20 cellular contexts compared by ENCODE assay signal in genomic region chr3:79351693-79352092, GRCh38.
"Had no signal": no experiment of that assay in that cellular context is flagged by ENCODE, and none has a peak within 500 bp of the region (broad histone marks: within the 10 kb centered on the region; RNA-seq: fewer than 3 reads in every experiment).

No MANE protein-coding gene starts in this region.

- H3K79me2 ChIP-seq: hepatocyte had no signal

- H3K4me1 ChIP-seq: testis, tibial nerve had no signal

- H3K27ac Mint-ChIP-seq: naive thymus-derived CD8-positive, alpha-beta T cell; stimulated activated effector memory CD8-positive, alpha-beta T cell treated with anti-CD3 and anti-CD28 coated beads, Interleukin-12 subunit alpha, Interleukin-12 subunit beta, amount 100 ng/mL, for 72 hours; stimulated activated naive CD8-positive, alpha-beta T cell treated with anti-CD3 and anti-CD28 coated beads, Interleukin-15, Interleukin-2, amounts not matched to agents 100 ng/mL and 50 ng/mL, for 24 hours had no signal

- ATAC-seq: left colon; left ventricle myocardium superior; mucosa of descending colon; naive thymus-derived CD8-positive, alpha-beta T cell; right cardiac atrium; stimulated activated effector memory CD8-positive, alpha-beta T cell treated with anti-CD3 and anti-CD28 coated beads, Interleukin-12 subunit alpha, Interleukin-12 subunit beta, amount 100 ng/mL, for 72 hours had no signal

- DNase-seq: effector memory CD4-positive, alpha-beta T cell; foreskin melanocyte; head of caudate nucleus; left colon; left ventricle myocardium superior; mucosa of descending colon; naive thymus-derived CD8-positive, alpha-beta T cell; nucleus accumbens; ovary; right cardiac atrium; small intestine; stimulated activated CD4-positive, alpha-beta T cell treated with anti-CD3 and anti-CD28 coated beads, Interleukin-4, amount 100 ng/mL, for 1 hour; stimulated activated CD8-positive, alpha-beta memory T cell treated with anti-CD3 and anti-CD28 coated beads, Interleukin-4, amount 100 ng/mL, for 48 hours; testis had no signal

- H3K4me2 ChIP-seq: hepatocyte had no signal

- H3K9me3 ChIP-seq: mucosa of descending colon, ovary, testis, tibial nerve had no signal

- H3K4me3 Mint-ChIP-seq: naive thymus-derived CD8-positive, alpha-beta T cell; stimulated activated effector memory CD8-positive, alpha-beta T cell treated with anti-CD3 and anti-CD28 coated beads, Interleukin-12 subunit alpha, Interleukin-12 subunit beta, amount 100 ng/mL, for 72 hours; stimulated activated naive CD8-positive, alpha-beta T cell treated with anti-CD3 and anti-CD28 coated beads, Interleukin-15, Interleukin-2, amounts not matched to agents 100 ng/mL and 50 ng/mL, for 24 hours had no signal

- H3K36me3 ChIP-seq: ovary, tibial nerve had no signal

- H3K9me3 Mint-ChIP-seq: stimulated activated naive CD8-positive, alpha-beta T cell treated with anti-CD3 and anti-CD28 coated beads, Interleukin-15, Interleukin-2, amounts not matched to agents 100 ng/mL and 50 ng/mL, for 24 hours had no signal

- H3K27ac ChIP-seq: epithelial cell of prostate, hepatocyte, ovary, testis, tibial nerve had no signal

- H2AFZ ChIP-seq: hepatocyte had no signal

- FAIRE-seq: small intestine had no signal

- H3K4me3 ChIP-seq: hepatocyte, lung, mucosa of descending colon, ovary, testis, tibial nerve had no signal

- H3K36me3 Mint-ChIP-seq: naive thymus-derived CD8-positive, alpha-beta T cell; stimulated activated effector memory CD8-positive, alpha-beta T cell treated with anti-CD3 and anti-CD28 coated beads, Interleukin-12 subunit alpha, Interleukin-12 subunit beta, amount 100 ng/mL, for 72 hours had no signal

- H3K27me3 Mint-ChIP-seq: naive thymus-derived CD8-positive, alpha-beta T cell; stimulated activated naive CD8-positive, alpha-beta T cell treated with anti-CD3 and anti-CD28 coated beads, Interleukin-15, Interleukin-2, amounts not matched to agents 100 ng/mL and 50 ng/mL, for 24 hours had no signal

- H3K27me3 ChIP-seq: hepatocyte, ovary, testis, tibial nerve had no signal

- H3K4me1 Mint-ChIP-seq: naive thymus-derived CD8-positive, alpha-beta T cell; stimulated activated effector memory CD8-positive, alpha-beta T cell treated with anti-CD3 and anti-CD28 coated beads, Interleukin-12 subunit alpha, Interleukin-12 subunit beta, amount 100 ng/mL, for 72 hours had no signal
